Comparison of ENCODE assay signal across 1 cellular context in the genomic region with DNA sequence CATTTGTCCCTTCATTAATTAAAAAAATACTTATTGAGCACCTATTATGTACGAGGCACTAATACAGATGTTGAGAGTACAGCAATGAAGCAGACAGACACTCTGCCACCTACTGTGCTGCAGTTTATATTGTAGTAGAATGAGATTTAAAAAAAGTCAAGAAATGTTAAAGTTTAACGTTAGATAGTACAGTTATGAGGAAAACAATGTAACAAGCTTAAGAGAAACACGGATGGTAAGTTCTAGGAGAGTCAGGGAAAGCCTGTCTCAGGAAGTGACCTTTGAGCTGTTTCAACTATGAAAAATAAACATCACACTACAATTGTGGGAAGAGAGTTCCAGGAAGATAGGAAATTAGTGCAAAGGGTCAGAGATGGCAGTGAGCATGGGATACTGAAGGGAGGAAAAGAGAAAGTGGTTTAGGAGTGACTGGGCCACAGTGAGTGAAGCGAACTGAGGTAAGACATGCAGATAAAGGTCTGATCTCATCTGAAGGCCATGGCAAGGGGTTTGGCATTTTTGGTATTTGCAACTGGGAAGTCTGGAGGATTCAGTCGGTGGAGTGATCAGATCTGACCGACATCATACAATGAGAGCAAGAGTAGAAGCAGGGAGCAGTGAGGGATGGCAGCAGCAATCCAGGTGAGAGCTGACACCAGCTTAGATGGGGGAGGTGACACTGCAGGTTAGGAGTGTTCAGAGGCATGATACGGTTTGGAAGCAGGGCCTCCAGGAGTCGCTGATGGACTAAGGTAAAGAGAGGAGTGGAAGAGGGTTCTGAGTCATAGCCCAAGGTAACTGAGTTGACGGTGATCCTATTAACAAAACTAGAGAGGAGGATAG.
A peak's percentile ranks its signal among the peaks of the same experiment; 100 is the strongest.
TF ChIP-seq lines count a peak whose summit lies in the region.

No MANE protein-coding gene starts in this region.

TF ChIP-seq in HepG2, 621 proteins besides CTCF, POLR2A, EP300 and RAD21 (continued from another document and continues in another):
- TF ChIP-seq, protein P1, sequence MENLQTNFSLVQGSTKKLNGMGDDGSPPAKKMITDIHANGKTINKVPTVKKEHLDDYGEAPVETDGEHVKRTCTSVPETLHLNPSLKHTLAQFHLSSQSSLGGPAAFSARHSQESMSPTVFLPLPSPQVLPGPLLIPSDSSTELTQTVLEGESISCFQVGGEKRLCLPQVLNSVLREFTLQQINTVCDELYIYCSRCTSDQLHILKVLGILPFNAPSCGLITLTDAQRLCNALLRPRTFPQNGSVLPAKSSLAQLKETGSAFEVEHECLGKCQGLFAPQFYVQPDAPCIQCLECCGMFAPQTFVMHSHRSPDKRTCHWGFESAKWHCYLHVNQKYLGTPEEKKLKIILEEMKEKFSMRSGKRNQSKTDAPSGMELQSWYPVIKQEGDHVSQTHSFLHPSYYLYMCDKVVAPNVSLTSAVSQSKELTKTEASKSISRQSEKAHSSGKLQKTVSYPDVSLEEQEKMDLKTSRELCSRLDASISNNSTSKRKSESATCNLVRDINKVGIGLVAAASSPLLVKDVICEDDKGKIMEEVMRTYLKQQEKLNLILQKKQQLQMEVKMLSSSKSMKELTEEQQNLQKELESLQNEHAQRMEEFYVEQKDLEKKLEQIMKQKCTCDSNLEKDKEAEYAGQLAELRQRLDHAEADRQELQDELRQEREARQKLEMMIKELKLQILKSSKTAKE (CRISPR knock-in tag; IDR thresholded peaks at IDR 0.05; ENCODE audit: borderline replicate concordance): peak; percentile 39; the same call in 1 of the 2 replicates
- peak; percentile 70; the same call in 1 of the 2 replicates for TF ChIP-seq ZMYM4 (CRISPR knock-in tag; IDR thresholded peaks at IDR 0.05)
- TF ChIP-seq ZNF251 (CRISPR knock-in tag; IDR thresholded peaks at IDR 0.05): no peak
- TF ChIP-seq ZFY (CRISPR knock-in tag; IDR thresholded peaks at IDR 0.05): peak; percentile 57; the same call in 1 of the 2 replicates
- TF ChIP-seq KLF11 (CRISPR knock-in tag; IDR thresholded peaks at IDR 0.05): 0 out of 2 replicates have a peak, but pooled peaks have one; percentile 73
- peak; percentile 97 for TF ChIP-seq NCOA2 (CRISPR knock-in tag; IDR thresholded peaks at IDR 0.05)
- peak; percentile 84 for TF ChIP-seq POGZ (CRISPR knock-in tag; IDR thresholded peaks at IDR 0.05)
- peak; percentile 98 for TF ChIP-seq HMG20A (CRISPR knock-in tag; IDR thresholded peaks at IDR 0.05; ENCODE audit: borderline replicate concordance)
- TF ChIP-seq NCOA5 (CRISPR knock-in tag; IDR thresholded peaks at IDR 0.05): peak; percentile 40; the same call in 1 of the 2 replicates
- TF ChIP-seq MXD4 (CRISPR knock-in tag; IDR thresholded peaks at IDR 0.05): peak; percentile 72; the same call in 1 of the 2 replicates
- TF ChIP-seq TBX3 (IDR thresholded peaks at IDR 0.05; ENCODE audit: borderline replicate concordance): 0 out of 2 replicates have a peak, but pooled peaks have one; percentile 25
- TF ChIP-seq, protein P2, sequence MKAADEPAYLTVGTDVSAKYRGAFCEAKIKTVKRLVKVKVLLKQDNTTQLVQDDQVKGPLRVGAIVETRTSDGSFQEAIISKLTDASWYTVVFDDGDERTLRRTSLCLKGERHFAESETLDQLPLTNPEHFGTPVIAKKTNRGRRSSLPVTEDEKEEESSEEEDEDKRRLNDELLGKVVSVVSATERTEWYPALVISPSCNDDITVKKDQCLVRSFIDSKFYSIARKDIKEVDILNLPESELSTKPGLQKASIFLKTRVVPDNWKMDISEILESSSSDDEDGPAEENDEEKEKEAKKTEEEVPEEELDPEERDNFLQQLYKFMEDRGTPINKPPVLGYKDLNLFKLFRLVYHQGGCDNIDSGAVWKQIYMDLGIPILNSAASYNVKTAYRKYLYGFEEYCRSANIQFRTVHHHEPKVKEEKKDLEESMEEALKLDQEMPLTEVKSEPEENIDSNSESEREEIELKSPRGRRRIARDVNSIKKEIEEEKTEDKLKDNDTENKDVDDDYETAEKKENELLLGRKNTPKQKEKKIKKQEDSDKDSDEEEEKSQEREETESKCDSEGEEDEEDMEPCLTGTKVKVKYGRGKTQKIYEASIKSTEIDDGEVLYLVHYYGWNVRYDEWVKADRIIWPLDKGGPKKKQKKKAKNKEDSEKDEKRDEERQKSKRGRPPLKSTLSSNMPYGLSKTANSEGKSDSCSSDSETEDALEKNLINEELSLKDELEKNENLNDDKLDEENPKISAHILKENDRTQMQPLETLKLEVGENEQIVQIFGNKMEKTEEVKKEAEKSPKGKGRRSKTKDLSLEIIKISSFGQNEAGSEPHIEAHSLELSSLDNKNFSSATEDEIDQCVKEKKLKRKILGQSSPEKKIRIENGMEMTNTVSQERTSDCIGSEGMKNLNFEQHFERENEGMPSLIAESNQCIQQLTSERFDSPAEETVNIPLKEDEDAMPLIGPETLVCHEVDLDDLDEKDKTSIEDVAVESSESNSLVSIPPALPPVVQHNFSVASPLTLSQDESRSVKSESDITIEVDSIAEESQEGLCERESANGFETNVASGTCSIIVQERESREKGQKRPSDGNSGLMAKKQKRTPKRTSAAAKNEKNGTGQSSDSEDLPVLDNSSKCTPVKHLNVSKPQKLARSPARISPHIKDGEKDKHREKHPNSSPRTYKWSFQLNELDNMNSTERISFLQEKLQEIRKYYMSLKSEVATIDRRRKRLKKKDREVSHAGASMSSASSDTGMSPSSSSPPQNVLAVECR (CRISPR knock-in tag; IDR thresholded peaks at IDR 0.05; ENCODE audit: borderline replicate concordance): peak; percentile 36; the same call in 1 of the 2 replicates
- TF ChIP-seq, protein P3, sequence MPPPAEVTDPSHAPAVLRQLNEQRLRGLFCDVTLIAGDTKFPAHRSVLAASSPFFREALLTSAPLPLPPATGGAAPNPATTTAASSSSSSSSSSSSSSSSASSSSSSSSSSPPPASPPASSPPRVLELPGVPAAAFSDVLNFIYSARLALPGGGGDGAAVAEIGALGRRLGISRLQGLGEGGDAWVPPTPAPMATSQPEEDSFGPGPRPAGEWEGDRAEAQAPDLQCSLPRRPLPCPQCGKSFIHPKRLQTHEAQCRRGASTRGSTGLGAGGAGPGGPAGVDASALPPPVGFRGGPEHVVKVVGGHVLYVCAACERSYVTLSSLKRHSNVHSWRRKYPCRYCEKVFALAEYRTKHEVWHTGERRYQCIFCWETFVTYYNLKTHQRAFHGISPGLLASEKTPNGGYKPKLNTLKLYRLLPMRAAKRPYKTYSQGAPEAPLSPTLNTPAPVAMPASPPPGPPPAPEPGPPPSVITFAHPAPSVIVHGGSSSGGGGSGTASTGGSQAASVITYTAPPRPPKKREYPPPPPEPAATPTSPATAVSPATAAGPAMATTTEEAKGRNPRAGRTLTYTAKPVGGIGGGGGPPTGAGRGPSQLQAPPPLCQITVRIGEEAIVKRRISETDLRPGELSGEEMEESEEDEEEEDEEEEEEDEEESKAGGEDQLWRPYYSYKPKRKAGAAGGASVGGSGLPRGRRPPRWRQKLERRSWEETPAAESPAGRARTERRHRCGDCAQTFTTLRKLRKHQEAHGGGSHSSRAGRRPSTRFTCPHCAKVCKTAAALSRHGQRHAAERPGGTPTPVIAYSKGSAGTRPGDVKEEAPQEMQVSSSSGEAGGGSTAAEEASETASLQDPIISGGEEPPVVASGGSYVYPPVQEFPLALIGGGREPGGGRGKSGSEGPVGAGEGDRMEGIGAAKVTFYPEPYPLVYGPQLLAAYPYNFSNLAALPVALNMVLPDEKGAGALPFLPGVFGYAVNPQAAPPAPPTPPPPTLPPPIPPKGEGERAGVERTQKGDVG (CRISPR knock-in tag; IDR thresholded peaks at IDR 0.05; ENCODE audit: borderline replicate concordance): no peak
- TF ChIP-seq, protein P4, sequence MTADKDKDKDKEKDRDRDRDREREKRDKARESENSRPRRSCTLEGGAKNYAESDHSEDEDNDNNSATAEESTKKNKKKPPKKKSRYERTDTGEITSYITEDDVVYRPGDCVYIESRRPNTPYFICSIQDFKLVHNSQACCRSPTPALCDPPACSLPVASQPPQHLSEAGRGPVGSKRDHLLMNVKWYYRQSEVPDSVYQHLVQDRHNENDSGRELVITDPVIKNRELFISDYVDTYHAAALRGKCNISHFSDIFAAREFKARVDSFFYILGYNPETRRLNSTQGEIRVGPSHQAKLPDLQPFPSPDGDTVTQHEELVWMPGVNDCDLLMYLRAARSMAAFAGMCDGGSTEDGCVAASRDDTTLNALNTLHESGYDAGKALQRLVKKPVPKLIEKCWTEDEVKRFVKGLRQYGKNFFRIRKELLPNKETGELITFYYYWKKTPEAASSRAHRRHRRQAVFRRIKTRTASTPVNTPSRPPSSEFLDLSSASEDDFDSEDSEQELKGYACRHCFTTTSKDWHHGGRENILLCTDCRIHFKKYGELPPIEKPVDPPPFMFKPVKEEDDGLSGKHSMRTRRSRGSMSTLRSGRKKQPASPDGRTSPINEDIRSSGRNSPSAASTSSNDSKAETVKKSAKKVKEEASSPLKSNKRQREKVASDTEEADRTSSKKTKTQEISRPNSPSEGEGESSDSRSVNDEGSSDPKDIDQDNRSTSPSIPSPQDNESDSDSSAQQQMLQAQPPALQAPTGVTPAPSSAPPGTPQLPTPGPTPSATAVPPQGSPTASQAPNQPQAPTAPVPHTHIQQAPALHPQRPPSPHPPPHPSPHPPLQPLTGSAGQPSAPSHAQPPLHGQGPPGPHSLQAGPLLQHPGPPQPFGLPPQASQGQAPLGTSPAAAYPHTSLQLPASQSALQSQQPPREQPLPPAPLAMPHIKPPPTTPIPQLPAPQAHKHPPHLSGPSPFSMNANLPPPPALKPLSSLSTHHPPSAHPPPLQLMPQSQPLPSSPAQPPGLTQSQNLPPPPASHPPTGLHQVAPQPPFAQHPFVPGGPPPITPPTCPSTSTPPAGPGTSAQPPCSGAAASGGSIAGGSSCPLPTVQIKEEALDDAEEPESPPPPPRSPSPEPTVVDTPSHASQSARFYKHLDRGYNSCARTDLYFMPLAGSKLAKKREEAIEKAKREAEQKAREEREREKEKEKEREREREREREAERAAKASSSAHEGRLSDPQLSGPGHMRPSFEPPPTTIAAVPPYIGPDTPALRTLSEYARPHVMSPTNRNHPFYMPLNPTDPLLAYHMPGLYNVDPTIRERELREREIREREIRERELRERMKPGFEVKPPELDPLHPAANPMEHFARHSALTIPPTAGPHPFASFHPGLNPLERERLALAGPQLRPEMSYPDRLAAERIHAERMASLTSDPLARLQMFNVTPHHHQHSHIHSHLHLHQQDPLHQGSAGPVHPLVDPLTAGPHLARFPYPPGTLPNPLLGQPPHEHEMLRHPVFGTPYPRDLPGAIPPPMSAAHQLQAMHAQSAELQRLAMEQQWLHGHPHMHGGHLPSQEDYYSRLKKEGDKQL (CRISPR knock-in tag; IDR thresholded peaks at IDR 0.05; ENCODE audit: low read depth): no peak
- TF ChIP-seq ZNF224 (CRISPR knock-in tag; IDR thresholded peaks at IDR 0.05): 0 out of 2 replicates have a peak, but pooled peaks have one; percentile 84
- TF ChIP-seq, protein P5, sequence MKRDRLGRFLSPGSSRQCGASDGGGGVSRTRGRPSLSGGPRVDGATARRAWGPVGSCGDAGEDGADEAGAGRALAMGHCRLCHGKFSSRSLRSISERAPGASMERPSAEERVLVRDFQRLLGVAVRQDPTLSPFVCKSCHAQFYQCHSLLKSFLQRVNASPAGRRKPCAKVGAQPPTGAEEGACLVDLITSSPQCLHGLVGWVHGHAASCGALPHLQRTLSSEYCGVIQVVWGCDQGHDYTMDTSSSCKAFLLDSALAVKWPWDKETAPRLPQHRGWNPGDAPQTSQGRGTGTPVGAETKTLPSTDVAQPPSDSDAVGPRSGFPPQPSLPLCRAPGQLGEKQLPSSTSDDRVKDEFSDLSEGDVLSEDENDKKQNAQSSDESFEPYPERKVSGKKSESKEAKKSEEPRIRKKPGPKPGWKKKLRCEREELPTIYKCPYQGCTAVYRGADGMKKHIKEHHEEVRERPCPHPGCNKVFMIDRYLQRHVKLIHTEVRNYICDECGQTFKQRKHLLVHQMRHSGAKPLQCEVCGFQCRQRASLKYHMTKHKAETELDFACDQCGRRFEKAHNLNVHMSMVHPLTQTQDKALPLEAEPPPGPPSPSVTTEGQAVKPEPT (CRISPR knock-in tag; IDR thresholded peaks at IDR 0.05; ENCODE audit: low read depth): no peak
- peak; percentile 59; the same call in 1 of the 2 replicates for TF ChIP-seq ZNF792 (CRISPR knock-in tag; IDR thresholded peaks at IDR 0.05)
- TF ChIP-seq, protein P6, sequence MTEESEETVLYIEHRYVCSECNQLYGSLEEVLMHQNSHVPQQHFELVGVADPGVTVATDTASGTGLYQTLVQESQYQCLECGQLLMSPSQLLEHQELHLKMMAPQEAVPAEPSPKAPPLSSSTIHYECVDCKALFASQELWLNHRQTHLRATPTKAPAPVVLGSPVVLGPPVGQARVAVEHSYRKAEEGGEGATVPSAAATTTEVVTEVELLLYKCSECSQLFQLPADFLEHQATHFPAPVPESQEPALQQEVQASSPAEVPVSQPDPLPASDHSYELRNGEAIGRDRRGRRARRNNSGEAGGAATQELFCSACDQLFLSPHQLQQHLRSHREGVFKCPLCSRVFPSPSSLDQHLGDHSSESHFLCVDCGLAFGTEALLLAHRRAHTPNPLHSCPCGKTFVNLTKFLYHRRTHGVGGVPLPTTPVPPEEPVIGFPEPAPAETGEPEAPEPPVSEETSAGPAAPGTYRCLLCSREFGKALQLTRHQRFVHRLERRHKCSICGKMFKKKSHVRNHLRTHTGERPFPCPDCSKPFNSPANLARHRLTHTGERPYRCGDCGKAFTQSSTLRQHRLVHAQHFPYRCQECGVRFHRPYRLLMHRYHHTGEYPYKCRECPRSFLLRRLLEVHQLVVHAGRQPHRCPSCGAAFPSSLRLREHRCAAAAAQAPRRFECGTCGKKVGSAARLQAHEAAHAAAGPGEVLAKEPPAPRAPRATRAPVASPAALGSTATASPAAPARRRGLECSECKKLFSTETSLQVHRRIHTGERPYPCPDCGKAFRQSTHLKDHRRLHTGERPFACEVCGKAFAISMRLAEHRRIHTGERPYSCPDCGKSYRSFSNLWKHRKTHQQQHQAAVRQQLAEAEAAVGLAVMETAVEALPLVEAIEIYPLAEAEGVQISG (CRISPR knock-in tag; IDR thresholded peaks at IDR 0.05): peak; percentile 30
- TF ChIP-seq, protein P7, sequence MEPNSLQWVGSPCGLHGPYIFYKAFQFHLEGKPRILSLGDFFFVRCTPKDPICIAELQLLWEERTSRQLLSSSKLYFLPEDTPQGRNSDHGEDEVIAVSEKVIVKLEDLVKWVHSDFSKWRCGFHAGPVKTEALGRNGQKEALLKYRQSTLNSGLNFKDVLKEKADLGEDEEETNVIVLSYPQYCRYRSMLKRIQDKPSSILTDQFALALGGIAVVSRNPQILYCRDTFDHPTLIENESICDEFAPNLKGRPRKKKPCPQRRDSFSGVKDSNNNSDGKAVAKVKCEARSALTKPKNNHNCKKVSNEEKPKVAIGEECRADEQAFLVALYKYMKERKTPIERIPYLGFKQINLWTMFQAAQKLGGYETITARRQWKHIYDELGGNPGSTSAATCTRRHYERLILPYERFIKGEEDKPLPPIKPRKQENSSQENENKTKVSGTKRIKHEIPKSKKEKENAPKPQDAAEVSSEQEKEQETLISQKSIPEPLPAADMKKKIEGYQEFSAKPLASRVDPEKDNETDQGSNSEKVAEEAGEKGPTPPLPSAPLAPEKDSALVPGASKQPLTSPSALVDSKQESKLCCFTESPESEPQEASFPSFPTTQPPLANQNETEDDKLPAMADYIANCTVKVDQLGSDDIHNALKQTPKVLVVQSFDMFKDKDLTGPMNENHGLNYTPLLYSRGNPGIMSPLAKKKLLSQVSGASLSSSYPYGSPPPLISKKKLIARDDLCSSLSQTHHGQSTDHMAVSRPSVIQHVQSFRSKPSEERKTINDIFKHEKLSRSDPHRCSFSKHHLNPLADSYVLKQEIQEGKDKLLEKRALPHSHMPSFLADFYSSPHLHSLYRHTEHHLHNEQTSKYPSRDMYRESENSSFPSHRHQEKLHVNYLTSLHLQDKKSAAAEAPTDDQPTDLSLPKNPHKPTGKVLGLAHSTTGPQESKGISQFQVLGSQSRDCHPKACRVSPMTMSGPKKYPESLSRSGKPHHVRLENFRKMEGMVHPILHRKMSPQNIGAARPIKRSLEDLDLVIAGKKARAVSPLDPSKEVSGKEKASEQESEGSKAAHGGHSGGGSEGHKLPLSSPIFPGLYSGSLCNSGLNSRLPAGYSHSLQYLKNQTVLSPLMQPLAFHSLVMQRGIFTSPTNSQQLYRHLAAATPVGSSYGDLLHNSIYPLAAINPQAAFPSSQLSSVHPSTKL (CRISPR knock-in tag; IDR thresholded peaks at IDR 0.05): peak; percentile 97
- no peak for TF ChIP-seq ZNF7 (CRISPR knock-in tag; IDR thresholded peaks at IDR 0.05)
- peak; percentile 87; the same call in 1 of the 2 replicates for TF ChIP-seq ZNF614 (CRISPR knock-in tag; IDR thresholded peaks at IDR 0.05; ENCODE audit: borderline replicate concordance)
- TF ChIP-seq ZKSCAN1 (IDR thresholded peaks at IDR 0.05; ENCODE audit: low read length): peak; percentile 70
